17 cellular contexts compared by ENCODE assay signal in the genomic region with DNA sequence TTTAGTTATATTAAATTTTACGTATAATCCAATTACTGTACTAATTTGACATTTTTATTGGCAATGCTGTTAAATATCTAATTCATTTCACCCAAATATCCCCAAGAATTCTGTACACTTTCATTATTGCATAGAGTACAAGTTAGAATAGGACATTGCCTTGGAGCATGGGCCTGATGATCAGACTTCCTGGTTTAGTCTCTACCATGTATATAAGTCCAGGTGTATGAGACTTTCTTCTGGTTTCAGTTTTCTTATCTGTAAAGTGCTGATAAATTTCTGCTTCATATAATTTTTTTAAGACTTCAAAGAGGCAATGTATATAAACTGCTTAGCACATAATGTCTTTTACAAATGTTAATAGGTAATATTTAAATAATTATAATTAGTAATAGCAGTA.
DNase-seq lines count a peak whose midpoint lies in the region; ATAC-seq and TF ChIP-seq lines count a peak whose summit lies in the region.
"Had no signal": no experiment of that assay in that cellular context is flagged by ENCODE, and none has a peak within 500 bp of the region (broad histone marks: within the 10 kb centered on the region; RNA-seq: fewer than 3 reads in every experiment).

No MANE protein-coding gene starts in this region.

- H3K27ac ChIP-seq in DOHH2 (ENCODE audit: low read depth, low read length) = peak overlapping the region; percentile 90
- no peak overlapping the region for H3K27ac ChIP-seq in endodermal cell (ENCODE audit: low read depth, low read length)
- H3K27ac ChIP-seq: A549, psoas muscle had no signal

- peak overlapping the region; percentile 52 for H3K4me2 ChIP-seq in DOHH2 (ENCODE audit: low read length)
- H3K4me2 ChIP-seq: A549 had no signal

- 100% methylated on average over 1 of the region's 1 CpG; no CpG with 5 or more reads in 1 of the 2 experiments for WGBS in endodermal cell (ENCODE audit: insufficient coverage in 1 of 2, insufficient read length in 1 of 2), 2 experiments

- peaks cover 32% of the 10 kb centered on the region for H3F3A ChIP-seq in DOHH2 (ENCODE audit: control insufficient read depth, insufficient read depth)

- no peaks in the 10 kb centered on the region; the same call in 1 of the 2 replicates for H3K36me3 ChIP-seq in DOHH2 (ENCODE audit: control insufficient read depth, low read length)
- no peaks in the 10 kb centered on the region for H3K36me3 ChIP-seq in endodermal cell (ENCODE audit: control insufficient read depth, insufficient read depth, low read length)

- H3K4me1 Mint-ChIP-seq in endodermal cell = peaks cover 2% of the 10 kb centered on the region

- H3K4me1 ChIP-seq in DOHH2 (ENCODE audit: control insufficient read depth, low read length) = peaks cover 98% of the 10 kb centered on the region
- no peaks in the 10 kb centered on the region for H3K4me1 ChIP-seq in endodermal cell (ENCODE audit: control insufficient read depth, insufficient read depth, low read length)
- H3K4me1 ChIP-seq: A549 had no signal

- no peak for DNase-seq in UCSD-AML1 (lab: John Stamatoyannopoulos, UW; ENCODE audit: unreplicated experiment)
- no peak for DNase-seq in endodermal cell
- DNase-seq in HUDEP-2 (lab: John Stamatoyannopoulos, UW; ENCODE audit: unreplicated experiment in 76 of 76) = no peak
- DNase-seq in AG08396 (ENCODE audit: low spot score) = no peak
- DNase-seq: activated naive CD4-positive, alpha-beta T cell treated with anti-CD3 and anti-CD28 coated beads, Interleukin-2, amount 10 ng/mL, durations not matched to agents 7 days and 5 days; head of caudate nucleus; NCI-H1092; NCI-H446 treated with DMSO at 0.1 percent for 48 hours; psoas muscle had no signal

- peak; percentile 75 for ATAC-seq in GM19395 (IDR thresholded peaks at IDR 0.05; ENCODE audit: unreplicated experiment)
- peak; percentile 67 for ATAC-seq in HG02588 (IDR thresholded peaks at IDR 0.05; ENCODE audit: unreplicated experiment)
- ATAC-seq in HG03342 (IDR thresholded peaks at IDR 0.05; ENCODE audit: unreplicated experiment) = peak; percentile 62
- ATAC-seq: A549, HepG2, psoas muscle, SK-N-SH treated with all-trans-retinoic acid at 6 μM for 48 hours had no signal

- peaks cover 53% of the 10 kb centered on the region for H3K79me2 ChIP-seq in DOHH2 (ENCODE audit: control insufficient read depth, low read length)

- H4K20me1 ChIP-seq in DOHH2 (ENCODE audit: control insufficient read depth, insufficient read depth, low read depth, low read length) = no peaks in the 10 kb centered on the region

- H3K4me3 ChIP-seq in DOHH2 (ENCODE audit: low read length) = peak overlapping the region; percentile 23
- H3K4me3 ChIP-seq in endodermal cell (ENCODE audit: low read length) = no peak overlapping the region
- H3K4me3 ChIP-seq: A549, psoas muscle had no signal

- H3K36me3 Mint-ChIP-seq in endodermal cell (ENCODE audit: low read depth) = no peaks in the 10 kb centered on the region

- TF ChIP-seq CTCF in DOHH2 (IDR thresholded peaks at IDR 0.05; ENCODE audit: low read depth, low read length, poor library complexity, severe bottlenecking) (no peak), endodermal cell (conservative IDR thresholded peaks at IDR 0.05) (no peak)

- H3K27me3 ChIP-seq in DOHH2 (ENCODE audit: control insufficient read depth, low read length) = no peaks in the 10 kb centered on the region
- H3K27me3 ChIP-seq in endodermal cell (ENCODE audit: control insufficient read depth, insufficient read depth, low read length, poor library complexity, severe bottlenecking) = no peaks in the 10 kb centered on the region

- H3K4me3 Mint-ChIP-seq in endodermal cell = no peak overlapping the region
- H3K4me3 Mint-ChIP-seq: activated naive CD4-positive, alpha-beta T cell treated with anti-CD3 and anti-CD28 coated beads, Interleukin-2, amount 10 ng/mL, durations not matched to agents 7 days and 5 days; type B pancreatic cell had no signal

- no peaks in the 10 kb centered on the region for H3K9me3 Mint-ChIP-seq in endodermal cell
- H3K9me3 Mint-ChIP-seq: activated naive CD4-positive, alpha-beta T cell treated with anti-CD3 and anti-CD28 coated beads, Interleukin-2, amount 10 ng/mL, durations not matched to agents 7 days and 5 days had no signal

- no peaks in the 10 kb centered on the region for H3K9me2 ChIP-seq in DOHH2 (replicated peaks; ENCODE audit: control insufficient read depth, low read length)

- H3K9ac ChIP-seq in endodermal cell (ENCODE audit: extremely low read depth, low read length, poor library complexity, severe bottlenecking) = no peak overlapping the region

- H3K9me3 ChIP-seq in DOHH2 (ENCODE audit: control insufficient read depth, insufficient read depth, low read length) = no peaks in the 10 kb centered on the region
- no peaks in the 10 kb centered on the region for H3K9me3 ChIP-seq in endodermal cell (ENCODE audit: control insufficient read depth, low read length)
- H3K9me3 ChIP-seq: A549, psoas muscle had no signal

- H3K27ac Mint-ChIP-seq in endodermal cell = no peak overlapping the region
- H3K27ac Mint-ChIP-seq: activated naive CD4-positive, alpha-beta T cell treated with anti-CD3 and anti-CD28 coated beads, Interleukin-2, amount 10 ng/mL, durations not matched to agents 7 days and 5 days; type B pancreatic cell had no signal

- H3K27me3 Mint-ChIP-seq in endodermal cell (ENCODE audit: insufficient read depth) = no peaks in the 10 kb centered on the region
- H3K27me3 Mint-ChIP-seq: activated naive CD4-positive, alpha-beta T cell treated with anti-CD3 and anti-CD28 coated beads, Interleukin-2, amount 10 ng/mL, durations not matched to agents 7 days and 5 days; type B pancreatic cell had no signal
